ENCODE assay signal across 23 cellular contexts in genomic region chr9:99855467-99856176, GRCh38. TPM values are rescaled to one million over a fixed set of nuclear protein-coding genes. Genes with fewer than 3 reads are reported as not detected.
A peak's percentile ranks its signal among the peaks of the same experiment; 100 is the strongest.
DNase-seq lines count a peak whose midpoint lies in the region; ATAC-seq, FAIRE-seq and TF ChIP-seq lines count a peak whose summit lies in the region.
"Had no signal": no experiment of that assay in that cellular context is flagged by ENCODE, and none has a peak within 500 bp of the region (broad histone marks: within the 10 kb centered on the region; RNA-seq: fewer than 3 reads in every experiment).

No MANE protein-coding gene starts in this region.

- no peaks in the 10 kb centered on the region for H3K27me3 ChIP-seq in HepG2 (ENCODE audit: control insufficient read depth in 1 of 2, insufficient read depth in 2 of 2, low read length in 2 of 2)
- no peaks in the 10 kb centered on the region for H3K27me3 ChIP-seq in right lobe of liver
- H3K27me3 ChIP-seq in K562 (ENCODE audit: control insufficient read depth in 2 of 2, insufficient read depth in 2 of 2, low read length in 2 of 2): peaks cover 5 to 10% of the 10 kb centered on the region in 2 experiments; a peak in 3 of 5 replicates
- no peaks in the 10 kb centered on the region for H3K27me3 ChIP-seq in kidney epithelial cell (ENCODE audit: control insufficient read depth, insufficient read depth, low read length)
- H3K27me3 ChIP-seq: ascending aorta, SJCRH30 had no signal

- POLR2A ChIA-PET in HepG2 (lab: Yijun Ruan, JAX): no interaction called here
- POLR2A ChIA-PET in K562 (lab: Yijun Ruan, JAX): interaction anchor here (0.5 to 0.6 kb wide), 2 partner anchors 292 to 411 kb away, joined by 3 to 4 read pairs; no protein-coding TSS in a partner anchor

- H3K4me2 ChIP-seq in HepG2 (ENCODE audit: low read depth, low read length) (no peak overlapping the region), K562 (ENCODE audit: insufficient read depth, low read length) (no peak overlapping the region)
- H3K4me2 ChIP-seq: smooth muscle cell had no signal

- in situ Hi-C loops in HepG2 (cut with HindIII; ENCODE audit: extremely low pct_ligation_motif_present, low pct_unique_long_range_greater_than_20kb): no loop called here
- in situ Hi-C loops in K562 (cut with MboI): no loop called here

- H2AFZ ChIP-seq in HepG2 (ENCODE audit: low read length) (no peak overlapping the region), K562 (ENCODE audit: low read depth, low read length) (no peak overlapping the region)

- ATAC-seq in HepG2 (peak; percentile 53; the same call in 2 of the 3 replicates), right lobe of liver (no peak), K562 (peak; percentile 65; the same call in 1 of the 3 replicates), left ventricle myocardium superior (no peak), GM21390 (IDR thresholded peaks at IDR 0.05; ENCODE audit: unreplicated experiment) (no peak), HG03460 (IDR thresholded peaks at IDR 0.05; ENCODE audit: unreplicated experiment) (no peak)
- ATAC-seq: naive thymus-derived CD8-positive, alpha-beta T cell had no signal

- H3K36me3 ChIP-seq in HepG2 (replicated peaks in 1 of 2; ENCODE audit: control insufficient read depth in 1 of 2, insufficient read depth in 2 of 2, low read length in 2 of 2) (no peaks in the 10 kb centered on the region), right lobe of liver (no peaks in the 10 kb centered on the region), K562 (ENCODE audit: control insufficient read depth, insufficient read depth, low read length) (no peaks in the 10 kb centered on the region), kidney epithelial cell (ENCODE audit: control insufficient read depth, insufficient read depth, low read length) (no peaks in the 10 kb centered on the region)
- H3K36me3 ChIP-seq: ascending aorta, SJCRH30 had no signal

- TF ChIP-seq RAD21 in HepG2 (CRISPR knock-in tag; IDR thresholded peaks at IDR 0.05): no peak
- TF ChIP-seq RAD21 in K562 (CRISPR knock-in tag; conservative IDR thresholded peaks at IDR 0.05 in 1 of 2, IDR thresholded peaks at IDR 0.05 in 1 of 2): no peak

- DNase-seq in HepG2 (ENCODE audit: low spot score): no peak
- DNase-seq in right lobe of liver: no peak
- peak in 1 of 4 experiments; percentile 11 for DNase-seq in K562 (ENCODE audit: extremely low read depth in 1 of 4, low spot score in 3 of 4)
- no peak for DNase-seq in kidney epithelial cell (ENCODE audit: low read depth)
- DNase-seq in left ventricle myocardium superior: no peak
- DNase-seq in GF-D8 (lab: John Stamatoyannopoulos, UW): no peak
- DNase-seq: activated B cell treated with CpG ODN at 0.5 μM for 24 hours; activated CD4-positive, alpha-beta memory T cell treated with anti-CD3 and anti-CD28 coated beads, Interleukin-2, amount 10 ng/mL, durations not matched to agents 7 days and 5 days; activated naive CD4-positive, alpha-beta T cell treated with anti-CD3 and anti-CD28 coated beads, Interleukin-2, amount 10 ng/mL, durations not matched to agents 7 days and 5 days; hippocampal formation; naive thymus-derived CD8-positive, alpha-beta T cell; NCI-H526 treated with DMSO at 0.1 percent for 48 hours; psoas muscle; SJCRH30; stimulated activated CD4-positive, alpha-beta T cell treated with anti-CD3 and anti-CD28 coated beads, Interleukin-4, amount 100 ng/mL, for 4 hours had no signal

- H4K20me1 ChIP-seq in HepG2 (ENCODE audit: insufficient read depth, low read length): no peaks in the 10 kb centered on the region
- no peaks in the 10 kb centered on the region for H4K20me1 ChIP-seq in K562 (replicated peaks; ENCODE audit: control insufficient read depth, insufficient read depth, low read length)

- no peaks in the 10 kb centered on the region for H3K79me2 ChIP-seq in HepG2 (ENCODE audit: insufficient read depth, low read length)
- H3K79me2 ChIP-seq in K562 (ENCODE audit: control insufficient read depth, insufficient read depth, low read length): no peaks in the 10 kb centered on the region

- TF ChIP-seq EP300 in HepG2 (IDR thresholded peaks at IDR 0.05; ENCODE audit: low read depth in 2 of 2, low read length in 2 of 2) (no peak), HepG2 (CRISPR knock-in tag; IDR thresholded peaks at IDR 0.05; ENCODE audit: borderline replicate concordance) (no peak), K562 (IDR thresholded peaks at IDR 0.05; ENCODE audit: low read length) (no peak)

- CTCF ChIA-PET in HepG2 (lab: Yijun Ruan, JAX; ENCODE audit: low intra/inter-chr PET ratio, low total read pairs): no interaction called here
- CTCF ChIA-PET in K562 (lab: Yijun Ruan, JAX; ENCODE audit: low intra/inter-chr PET ratio): no interaction called here

- 35% methylated on average over 7 of the region's 8 CpGs for WGBS in HepG2 (ENCODE audit: low lambda C conversion rate)
- WGBS in right lobe of liver (ENCODE audit: insufficient coverage, low coverage, low lambda C conversion rate, missing lambda C conversion rate): 78% methylated on average over 6 of the region's 8 CpGs
- 3% methylated on average over 8 of the region's 8 CpGs for WGBS in K562 (ENCODE audit: insufficient coverage, low coverage, missing lambda C conversion rate)

- H3K4me3 ChIP-seq in HepG2 (replicated peaks in 1 of 3; ENCODE audit: insufficient read depth in 1 of 3, low read depth in 2 of 3, low read length in 3 of 3): no peak overlapping the region
- H3K4me3 ChIP-seq in right lobe of liver: no peak overlapping the region
- H3K4me3 ChIP-seq in K562: no peak overlapping the region
- no peak overlapping the region for H3K4me3 ChIP-seq in kidney epithelial cell (ENCODE audit: low read depth, low read length)
- H3K4me3 ChIP-seq: ascending aorta, psoas muscle, SJCRH30, smooth muscle cell had no signal

- no peak for FAIRE-seq in HepG2 (lab: Jason Lieb, UNC)
- FAIRE-seq in K562 (lab: Jason Lieb, UNC): no peak
- FAIRE-seq: colon, HTR-8/SVneo, keratinocyte had no signal

- H3K27ac ChIP-seq in HepG2 (ENCODE audit: extremely low read length, insufficient read depth, low read length): no peak overlapping the region
- no peak overlapping the region for H3K27ac ChIP-seq in right lobe of liver
- H3K27ac ChIP-seq in K562 (ENCODE audit: extremely low read depth, low read depth, low read length): no peak overlapping the region
- H3K27ac ChIP-seq: ascending aorta, C4-2B, psoas muscle, SJCRH30 had no signal

- H3K9ac ChIP-seq in HepG2 (ENCODE audit: insufficient read depth, low read depth, low read length) (no peak overlapping the region), K562 (ENCODE audit: insufficient read depth in 1 of 2, low read depth in 2 of 2, low read length in 2 of 2) (no peak overlapping the region)

- no TSS peak for BruUV-seq in HepG2 (replicated peaks; lab: Mats Ljungman, UMichigan)
- BruUV-seq in K562 (replicated peaks; lab: Mats Ljungman, UMichigan): no TSS peak

- intact Hi-C loops in HepG2 (cut with micrococcal nuclease; ENCODE audit: unreplicated experiment) (no loop called here), right lobe of liver (cut with DNase I) (no loop called here), K562 (cut with micrococcal nuclease) (no loop called here), left ventricle myocardium superior (cut with micrococcal nuclease) (no loop called here)

- H3K9me3 ChIP-seq in HepG2 (ENCODE audit: low read length) (no peaks in the 10 kb centered on the region), right lobe of liver (no peaks in the 10 kb centered on the region), K562 (replicated peaks; ENCODE audit: control insufficient read depth, insufficient read depth, low read depth, low read length) (no peaks in the 10 kb centered on the region)
- H3K9me3 ChIP-seq: ascending aorta, psoas muscle, SJCRH30 had no signal

- H3K9me1 ChIP-seq in K562 (ENCODE audit: control insufficient read depth, insufficient read depth, low read length): no peaks in the 10 kb centered on the region

- TF ChIP-seq CTCF in HepG2 (CRISPR knock-in tag; IDR thresholded peaks at IDR 0.05) (no peak), right lobe of liver (IDR thresholded peaks at IDR 0.05) (no peak), K562 (IDR thresholded peaks at IDR 0.05 in 2 of 3, conservative IDR thresholded peaks at IDR 0.05 in 1 of 3; ENCODE audit: insufficient read depth in 2 of 3, low read depth in 1 of 3, low read length in 3 of 3) (0 out of 6 replicates have a peak, but pooled peaks of 1 of the 3 experiments have one; percentile 16), kidney epithelial cell (IDR thresholded peaks at IDR 0.05; ENCODE audit: insufficient read depth, low read length, poor library complexity, severe bottlenecking) (peak; percentile 6)

- TF ChIP-seq POLR2A in HepG2 (IDR thresholded peaks at IDR 0.05; ENCODE audit: insufficient read depth in 1 of 2, low read depth in 2 of 2, low read length in 2 of 2): no peak
- TF ChIP-seq POLR2A in right lobe of liver (IDR thresholded peaks at IDR 0.05): no peak
- no peak for TF ChIP-seq POLR2A in K562 (conservative IDR thresholded peaks at IDR 0.05)

- H3K4me1 ChIP-seq in HepG2 (ENCODE audit: insufficient read depth, low read length) (no peaks in the 10 kb centered on the region), right lobe of liver (no peaks in the 10 kb centered on the region), K562 (replicated peaks in 1 of 2; ENCODE audit: control insufficient read depth in 2 of 2, insufficient read depth in 2 of 2, low read length in 2 of 2) (no peaks in the 10 kb centered on the region)
- H3K4me1 ChIP-seq: ascending aorta, psoas muscle, SJCRH30 had no signal

RNA-seq across cellular contexts. Expression of gene NR4A3, which starts 33.9 kb away (rescaled TPM):
- total RNA-seq in HepG2 (2016; rRNA removed; fragmentation: Illumina TruSeq; extraction: Trizol): 0.02 TPM in 1 of 2 replicates, not detected in the other
- total RNA-seq in HepG2 (2016; cell fraction: cytosol; rRNA removed; fragmentation: Illumina TruSeq; extraction: Trizol; ENCODE audit: low read depth): not detected in 2 replicates
- 0.03 TPM in 1 of 2 replicates, not detected in the other for total RNA-seq in HepG2 (2016; cell fraction: insoluble cytoplasmic fraction; rRNA removed; fragmentation: Illumina TruSeq; extraction: Trizol)
- total RNA-seq in HepG2 (2016; cell fraction: membrane; rRNA removed; fragmentation: Illumina TruSeq; extraction: Trizol): 0.03 TPM in 1 of 2 replicates, not detected in the other
- 0.25 and 0.31 TPM in 2 replicates for total RNA-seq in HepG2 (2016; cell fraction: nucleus; rRNA removed; fragmentation: Illumina TruSeq; extraction: Trizol)
- 0.03 and 0.09 TPM in 2 replicates for polyA plus RNA-seq in HepG2 (2011; rRNA removed)
- polyA plus RNA-seq in HepG2 (2011; cell fraction: cytosol; rRNA removed): 0.03 TPM in 1 of 2 replicates, not detected in the other
- 0.09 and 0.14 TPM in 2 replicates for polyA plus RNA-seq in HepG2 (2011; cell fraction: nucleus; rRNA removed)
- 0.07 TPM in 1 of 2 replicates, not detected in the other for polyA plus RNA-seq in HepG2 (2012)
- not detected in 2 replicates for polyA plus RNA-seq in HepG2 (2016; cell fraction: cytosol; fragmentation: Illumina TruSeq; extraction: Trizol; ENCODE audit: low read depth)
- 0.04 and 0.07 TPM in 2 replicates for polyA plus RNA-seq in HepG2 (2016; cell fraction: insoluble cytoplasmic fraction; fragmentation: Illumina TruSeq; extraction: Trizol; ENCODE audit: low read depth)
- not detected in 2 replicates for polyA plus RNA-seq in HepG2 (2016; cell fraction: membrane; fragmentation: Illumina TruSeq; extraction: Trizol; ENCODE audit: low read depth)
- not detected in 2 replicates for polyA plus RNA-seq in HepG2 (2016; cell fraction: nucleus; fragmentation: Illumina TruSeq; extraction: Trizol; ENCODE audit: insufficient read depth, low read depth)
- 0.06 and 5.7 TPM in 2 replicates for polyA minus RNA-seq in HepG2 (2011; rRNA and poly(A)+ RNA removed; ENCODE audit: low replicate concordance)
- polyA minus RNA-seq in HepG2 (2011; cell fraction: cytosol; rRNA and poly(A)+ RNA removed): 0.18 TPM in 1 of 2 replicates, not detected in the other
- 0.50 and 0.64 TPM in 2 replicates for polyA minus RNA-seq in HepG2 (2011; cell fraction: nucleus; rRNA and poly(A)+ RNA removed)
- total RNA-seq in right lobe of liver: 1 to 10 TPM in 1 of 6 experiments, under 1 TPM in 5; 0.13 to 1.2 (median 0.30) TPM
- 0.11 TPM in 1 of 2 replicates, not detected in the other for total RNA-seq in K562 (2011; cell fraction: chromatin; rRNA removed; ENCODE audit: low replicate concordance)
- total RNA-seq in K562 (2011; cell fraction: nucleolus; rRNA removed): 0.17 TPM in 1 of 2 replicates, not detected in the other
- not detected in 2 replicates for total RNA-seq in K562 (2011; cell fraction: nucleoplasm; rRNA removed)
- total RNA-seq in K562 (2014; rRNA removed): 0.04 TPM in 1 of 2 replicates, not detected in the other
- total RNA-seq in K562 (2014; rRNA removed; fragmentation: Illumina TruSeq; extraction: Trizol): 0.04 TPM in 1 of 2 replicates, not detected in the other
- total RNA-seq in K562 (2015; rRNA removed; fragmentation: Illumina TruSeq; extraction: Trizol): 0.04 TPM in 1 of 2 replicates, not detected in the other
- 0.07 TPM in 1 of 2 replicates, not detected in the other for total RNA-seq in K562 (2021)
- 0.03 TPM in 1 of 2 replicates, not detected in the other for polyA plus RNA-seq in K562 (2011; rRNA removed)
- polyA plus RNA-seq in K562 (2011; cell fraction: cytosol; rRNA removed): not detected in 2 replicates
- 0.03 and 0.06 TPM in 2 replicates for polyA plus RNA-seq in K562 (2011; cell fraction: nucleus; rRNA removed)
- polyA plus RNA-seq in K562 (2012): 0.01 TPM in 1 of 2 replicates, not detected in the other
- not detected in 2 replicates for polyA plus RNA-seq in K562 (2014; fragmentation: Illumina TruSeq; extraction: Trizol)
- not detected for polyA plus RNA-seq in K562 (2014; fragmentation: Nextera tagmentation; extraction: Ambion mirVana)
- 0.12 TPM in 1 of 2 replicates, not detected in the other for polyA plus RNA-seq in K562 (2014; rRNA removed)
- 0.04 and 0.15 TPM in 2 replicates for polyA minus RNA-seq in K562 (2011; rRNA and poly(A)+ RNA removed)
- polyA minus RNA-seq in K562 (2011; cell fraction: cytosol; rRNA and poly(A)+ RNA removed): 0.46 TPM in 1 of 2 replicates, not detected in the other
- polyA minus RNA-seq in K562 (2011; cell fraction: nucleus; rRNA and poly(A)+ RNA removed): under 0.01 and 0.22 TPM in 2 replicates
- total RNA-seq in kidney epithelial cell: 0.41 and 0.50 TPM in 2 replicates
- total RNA-seq in left ventricle myocardium superior: 4.1 TPM

RNA-seq across cellular contexts. Expression of gene STX17, which starts 50.8 kb away (rescaled TPM):
- total RNA-seq in HepG2 (2016; rRNA removed; fragmentation: Illumina TruSeq; extraction: Trizol) (25.7 and 28.9 TPM in 2 replicates), right lobe of liver (10 to 100 TPM; 19.9 to 28.2 (median 23.2) TPM), K562 (2014; rRNA removed) (14.7 and 16.9 TPM in 2 replicates), K562 (2014; rRNA removed; fragmentation: Illumina TruSeq; extraction: Trizol) (25.1 and 29.3 TPM in 2 replicates), K562 (2015; rRNA removed; fragmentation: Illumina TruSeq; extraction: Trizol) (20.1 and 21.7 TPM in 2 replicates), K562 (2021) (21.8 and 23.7 TPM in 2 replicates), kidney epithelial cell (18.6 and 22.7 TPM in 2 replicates), left ventricle myocardium superior (25.1 TPM)
- 6.8 and 7.6 TPM in 2 replicates for total RNA-seq in HepG2 (2016; cell fraction: cytosol; rRNA removed; fragmentation: Illumina TruSeq; extraction: Trizol; ENCODE audit: low read depth)
- 23.1 and 30.1 TPM in 2 replicates for total RNA-seq in HepG2 (2016; cell fraction: insoluble cytoplasmic fraction; rRNA removed; fragmentation: Illumina TruSeq; extraction: Trizol)
- total RNA-seq in HepG2 (2016; cell fraction: membrane; rRNA removed; fragmentation: Illumina TruSeq; extraction: Trizol): 13.3 and 13.7 TPM in 2 replicates
- 32.1 and 32.8 TPM in 2 replicates for total RNA-seq in HepG2 (2016; cell fraction: nucleus; rRNA removed; fragmentation: Illumina TruSeq; extraction: Trizol)
- polyA plus RNA-seq in HepG2 (2011; rRNA removed) (6.1 and 8.3 TPM in 2 replicates), K562 (2011; rRNA removed) (14.3 and 19.0 TPM in 2 replicates), K562 (2014; fragmentation: Illumina TruSeq; extraction: Trizol) (17.7 and 21.0 TPM in 2 replicates), K562 (2014; fragmentation: Nextera tagmentation; extraction: Ambion mirVana) (10 to 100 TPM; 14.9 to 17.1 TPM), K562 (2014; rRNA removed) (14.4 and 14.7 TPM in 2 replicates)
- polyA plus RNA-seq in HepG2 (2011; cell fraction: cytosol; rRNA removed): 4.2 and 6.3 TPM in 2 replicates
- 9.9 and 11.6 TPM in 2 replicates for polyA plus RNA-seq in HepG2 (2011; cell fraction: nucleus; rRNA removed)
- polyA plus RNA-seq in HepG2 (2012): 8.6 and 11.7 TPM in 2 replicates
- polyA plus RNA-seq in HepG2 (2016; cell fraction: cytosol; fragmentation: Illumina TruSeq; extraction: Trizol; ENCODE audit: low read depth): 1.4 and 3.9 TPM in 2 replicates
- polyA plus RNA-seq in HepG2 (2016; cell fraction: insoluble cytoplasmic fraction; fragmentation: Illumina TruSeq; extraction: Trizol; ENCODE audit: low read depth): 18.0 and 19.7 TPM in 2 replicates
- 5.4 and 5.7 TPM in 2 replicates for polyA plus RNA-seq in HepG2 (2016; cell fraction: membrane; fragmentation: Illumina TruSeq; extraction: Trizol; ENCODE audit: low read depth)
- polyA plus RNA-seq in HepG2 (2016; cell fraction: nucleus; fragmentation: Illumina TruSeq; extraction: Trizol; ENCODE audit: insufficient read depth, low read depth): 20.1 and 24.1 TPM in 2 replicates
- 8.5 and 9.0 TPM in 2 replicates for polyA minus RNA-seq in HepG2 (2011; rRNA and poly(A)+ RNA removed; ENCODE audit: low replicate concordance)
- polyA minus RNA-seq in HepG2 (2011; cell fraction: cytosol; rRNA and poly(A)+ RNA removed): 9.3 and 11.5 TPM in 2 replicates
- 48.7 and 50.6 TPM in 2 replicates for polyA minus RNA-seq in HepG2 (2011; cell fraction: nucleus; rRNA and poly(A)+ RNA removed)
- 17.6 and 36.6 TPM in 2 replicates for total RNA-seq in K562 (2011; cell fraction: chromatin; rRNA removed; ENCODE audit: low replicate concordance)
- 6.5 and 9.5 TPM in 2 replicates for total RNA-seq in K562 (2011; cell fraction: nucleolus; rRNA removed)
- 21.1 and 37.1 TPM in 2 replicates for total RNA-seq in K562 (2011; cell fraction: nucleoplasm; rRNA removed)
- polyA plus RNA-seq in K562 (2011; cell fraction: cytosol; rRNA removed): 5.3 and 10.3 TPM in 2 replicates
- polyA plus RNA-seq in K562 (2011; cell fraction: nucleus; rRNA removed): 13.9 and 16.4 TPM in 2 replicates
- 13.6 and 15.0 TPM in 2 replicates for polyA plus RNA-seq in K562 (2012)
- 28.1 and 32.4 TPM in 2 replicates for polyA minus RNA-seq in K562 (2011; rRNA and poly(A)+ RNA removed)
- 13.3 and 16.6 TPM in 2 replicates for polyA minus RNA-seq in K562 (2011; cell fraction: cytosol; rRNA and poly(A)+ RNA removed)
- polyA minus RNA-seq in K562 (2011; cell fraction: nucleus; rRNA and poly(A)+ RNA removed): 16.2 and 28.8 TPM in 2 replicates

Comparison
In these comparisons a context has a peak if more than half of its experiments do, and no peak if none do; other contexts are left out.
1. ATAC-seq: peak in HepG2 (single experiment) and K562 (single experiment); none in right lobe of liver (0 of 4), left ventricle myocardium superior (single experiment), GM21390 (single experiment) and HG03460 (single experiment).